2 cellular contexts compared by ENCODE assay signal in the genomic region with DNA sequence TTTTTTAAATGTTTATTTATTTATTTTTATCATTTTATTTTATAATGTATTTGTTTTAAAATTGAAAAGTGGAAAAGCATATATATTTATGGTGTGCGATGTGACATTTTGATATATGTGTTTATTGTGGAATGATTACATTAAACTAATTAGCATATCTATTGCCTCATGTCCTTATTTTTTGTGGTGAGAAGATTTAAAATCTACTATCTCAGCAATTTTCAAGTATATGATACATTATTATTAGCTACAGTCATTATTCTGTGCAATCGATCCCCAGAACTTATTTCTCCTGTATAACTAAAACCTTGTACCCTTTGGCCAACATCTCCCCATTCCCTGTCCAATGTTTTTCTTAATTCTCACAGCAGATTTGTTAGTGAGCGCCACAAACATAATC.
TF ChIP-seq lines count a peak whose summit lies in the region.

No MANE protein-coding gene starts in this region.

TF ChIP-seq in HepG2, 621 proteins besides CTCF, POLR2A, EP300 and RAD21:
- TF ChIP-seq MAFK (conservative IDR thresholded peaks at IDR 0.05 in 1 of 2, IDR thresholded peaks at IDR 0.05 in 1 of 2; ENCODE audit: low read length in 2 of 2) (peak; percentile 55 to 74; a peak in 3 of 4 replicates), CBX2 (IDR thresholded peaks at IDR 0.05; ENCODE audit: low read depth, low read length) (no peak), CBX2 (CRISPR knock-in tag; IDR thresholded peaks at IDR 0.05; ENCODE audit: low read depth) (no peak), MAFF (IDR thresholded peaks at IDR 0.05; ENCODE audit: low read depth, low read length) (peak; percentile 48; the same call in 1 of the 2 replicates)

TF ChIP-seq in IMR-90, 13 proteins besides CTCF, POLR2A, EP300 and RAD21:
- TF ChIP-seq, protein P1, sequence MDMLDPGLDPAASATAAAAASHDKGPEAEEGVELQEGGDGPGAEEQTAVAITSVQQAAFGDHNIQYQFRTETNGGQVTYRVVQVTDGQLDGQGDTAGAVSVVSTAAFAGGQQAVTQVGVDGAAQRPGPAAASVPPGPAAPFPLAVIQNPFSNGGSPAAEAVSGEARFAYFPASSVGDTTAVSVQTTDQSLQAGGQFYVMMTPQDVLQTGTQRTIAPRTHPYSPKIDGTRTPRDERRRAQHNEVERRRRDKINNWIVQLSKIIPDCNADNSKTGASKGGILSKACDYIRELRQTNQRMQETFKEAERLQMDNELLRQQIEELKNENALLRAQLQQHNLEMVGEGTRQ (IDR thresholded peaks at IDR 0.05; ENCODE audit: low read depth, low read length), result no peak
- TF ChIP-seq MXI1 (IDR thresholded peaks at IDR 0.05; ENCODE audit: borderline replicate concordance, low read depth, low read length) (no peak), RFX5 (IDR thresholded peaks at IDR 0.05; ENCODE audit: low read depth, low read length) (no peak), CHD1 (IDR thresholded peaks at IDR 0.05; ENCODE audit: low read depth, low read length) (no peak), MAFK (IDR thresholded peaks at IDR 0.05; ENCODE audit: low read depth, low read length) (peak; percentile 42), RCOR1 (IDR thresholded peaks at IDR 0.05; ENCODE audit: insufficient replicate concordance, low read length) (no peak), FOS (IDR thresholded peaks at IDR 0.05; ENCODE audit: low read depth, low read length) (no peak)
